ENCODE assay signal across 9 cellular contexts in genomic region chr10:91257310-91257709, GRCh38.
"Had no signal": no experiment of that assay in that cellular context is flagged by ENCODE, and none has a peak within 500 bp of the region (broad histone marks: within the 10 kb centered on the region; RNA-seq: fewer than 3 reads in every experiment).

No MANE protein-coding gene starts in this region.

- ATAC-seq: GM23338, HCT116 had no signal

- H3K4me2 ChIP-seq: GM23338 had no signal

- H3K4me3 ChIP-seq: GM23248, GM23338, HAP-1 had no signal

- DNase-seq: GM23248, GOT3, H7, H9, HCEC 1CT, HFFc6 had no signal

- H2AFZ ChIP-seq: GM23248, GM23338 had no signal

- H3K4me1 ChIP-seq: HAP-1 had no signal

- H3K27ac ChIP-seq: GM23248 had no signal

- H3K9me3 ChIP-seq: HAP-1 had no signal

- H3K9ac ChIP-seq: GM23248 had no signal
